Comparison of ENCODE assay signal across 10 cellular contexts in the genomic region with DNA sequence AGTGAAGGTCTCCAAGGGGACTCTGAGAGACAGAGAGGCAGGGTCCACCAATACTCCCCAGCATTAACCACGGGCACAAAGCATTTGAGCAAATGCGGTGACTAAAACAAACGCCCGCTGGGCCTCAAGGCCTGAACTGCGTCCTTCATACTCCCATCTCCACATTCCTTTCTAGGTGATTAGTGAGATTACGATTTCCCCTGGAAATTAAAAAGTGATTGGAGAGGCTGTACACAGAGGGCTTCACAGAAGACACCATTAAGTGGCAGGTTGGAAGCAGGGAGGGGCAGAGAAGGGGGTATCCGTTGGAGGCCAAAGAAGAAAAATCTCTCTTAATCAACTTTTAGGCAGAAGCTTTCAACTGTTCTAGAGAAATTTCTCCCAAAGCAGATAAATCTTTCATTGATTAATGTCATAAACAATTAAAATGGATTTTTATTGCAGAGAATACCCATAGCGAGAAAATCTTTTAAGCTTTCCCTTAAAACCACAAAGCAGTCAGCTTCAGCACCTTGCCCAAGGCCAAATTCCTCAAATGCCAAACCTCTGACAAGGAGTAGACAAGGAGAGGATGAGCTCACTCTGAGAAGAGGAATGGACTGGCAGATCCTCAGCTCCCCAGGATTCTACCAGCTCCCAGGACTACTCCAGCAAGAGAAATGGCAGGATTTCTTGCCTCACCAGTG. TPM values are rescaled to one million over a fixed set of nuclear protein-coding genes. Genes with fewer than 3 reads are reported as not detected.
DNase-seq lines count a peak whose midpoint lies in the region; ATAC-seq and TF ChIP-seq lines count a peak whose summit lies in the region.
"Had no signal": no experiment of that assay in that cellular context is flagged by ENCODE, and none has a peak within 500 bp of the region (broad histone marks: within the 10 kb centered on the region; RNA-seq: fewer than 3 reads in every experiment).

No MANE protein-coding gene starts in this region.

- no peak for ATAC-seq in natural killer cell treated with Interleukin-12 subunit alpha and Interleukin-12 subunit beta and Interleukin-15 and Interleukin-18, amount 100 ng/mL, for 72 hours
- ATAC-seq in GM18519 (IDR thresholded peaks at IDR 0.05; ENCODE audit: low FRiP score, unreplicated experiment) (no peak), GM18873 (IDR thresholded peaks at IDR 0.05; ENCODE audit: low FRiP score, unreplicated experiment) (no peak)

- peaks cover 13% of the 10 kb centered on the region for H3K36me3 Mint-ChIP-seq in brain
- no peaks in the 10 kb centered on the region for H3K36me3 Mint-ChIP-seq in natural killer cell treated with Interleukin-12 subunit alpha and Interleukin-12 subunit beta and Interleukin-15 and Interleukin-18, amount 100 ng/mL, for 72 hours
- H3K36me3 Mint-ChIP-seq: activated CD4-positive, alpha-beta memory T cell treated with anti-CD3 and anti-CD28 coated beads for 36 hours had no signal

- peaks cover 29% of the 10 kb centered on the region for H3K4me1 Mint-ChIP-seq in brain
- no peaks in the 10 kb centered on the region for H3K4me1 Mint-ChIP-seq in natural killer cell treated with Interleukin-12 subunit alpha and Interleukin-12 subunit beta and Interleukin-15 and Interleukin-18, amount 100 ng/mL, for 72 hours (ENCODE audit: low read depth in 2 of 2)

- no peaks in the 10 kb centered on the region for H3K27me3 Mint-ChIP-seq in brain
- H3K27me3 Mint-ChIP-seq in natural killer cell treated with Interleukin-12 subunit alpha and Interleukin-12 subunit beta and Interleukin-15 and Interleukin-18, amount 100 ng/mL, for 72 hours, result peaks cover 0 to 5% of the 10 kb centered on the region in 2 donors
- H3K27me3 Mint-ChIP-seq: activated CD4-positive, alpha-beta memory T cell treated with anti-CD3 and anti-CD28 coated beads for 36 hours had no signal

- no peaks in the 10 kb centered on the region for H3K9me3 Mint-ChIP-seq in brain
- peaks cover 4% of the 10 kb centered on the region for H3K9me3 Mint-ChIP-seq in natural killer cell treated with Interleukin-12 subunit alpha and Interleukin-12 subunit beta and Interleukin-15 and Interleukin-18, amount 100 ng/mL, for 72 hours
- H3K9me3 Mint-ChIP-seq: activated CD4-positive, alpha-beta memory T cell treated with anti-CD3 and anti-CD28 coated beads for 36 hours had no signal

- H3K27ac Mint-ChIP-seq in brain, result peak overlapping the region in 3 of 5 experiments; percentile 63 to 84 (median 72)
- H3K27ac Mint-ChIP-seq in natural killer cell treated with Interleukin-12 subunit alpha and Interleukin-12 subunit beta and Interleukin-15 and Interleukin-18, amount 100 ng/mL, for 72 hours, result no peak overlapping the region
- H3K27ac Mint-ChIP-seq: activated CD4-positive, alpha-beta memory T cell treated with anti-CD3 and anti-CD28 coated beads for 36 hours had no signal

- DNase-seq in ACHN, result peak; percentile 98
- peak; percentile 50 for DNase-seq in HT-29 (ENCODE audit: low spot score)
- DNase-seq in iris pigment epithelial cell (ENCODE audit: low read depth), result peak; percentile 98
- DNase-seq in natural killer cell treated with Interleukin-12 subunit alpha and Interleukin-12 subunit beta and Interleukin-15 and Interleukin-18, amount 100 ng/mL, for 72 hours (ENCODE audit: low spot score), result no peak
- no peak for DNase-seq in COR-L47 (lab: John Stamatoyannopoulos, UW)
- DNase-seq: activated CD4-positive, alpha-beta memory T cell treated with anti-CD3 and anti-CD28 coated beads for 36 hours; DMS79 treated with DMSO at 0.1 percent for 48 hours had no signal

- in situ Hi-C loops in ACHN (cut with HindIII; ENCODE audit: low pct_ligation_motif_present, low pct_unique_long_range_greater_than_20kb, low sequenced_read_pairs), result no loop called here

- H3K4me3 Mint-ChIP-seq in brain, result no peak overlapping the region
- H3K4me3 Mint-ChIP-seq in natural killer cell treated with Interleukin-12 subunit alpha and Interleukin-12 subunit beta and Interleukin-15 and Interleukin-18, amount 100 ng/mL, for 72 hours, result no peak overlapping the region
- H3K4me3 Mint-ChIP-seq: activated CD4-positive, alpha-beta memory T cell treated with anti-CD3 and anti-CD28 coated beads for 36 hours had no signal

- TF ChIP-seq CTCF in brain (conservative IDR thresholded peaks at IDR 0.05), result no peak

RNA-seq across cellular contexts. Expression of a gene that starts 38.2 kb away (rescaled TPM):
- 3.0 and 4.3 TPM in 2 replicates for total RNA-seq in HT-29 (2014; rRNA removed; shearing (Covaris generic))
- 12.2 TPM for polyA plus RNA-seq in brain (ENCODE audit: insufficient read depth, low read depth, low replicate concordance)
- total RNA-seq in natural killer cell treated with Interleukin-12 subunit alpha and Interleukin-12 subunit beta and Interleukin-15 and Interleukin-18, amount 100 ng/mL, for 72 hours, result 1 to 10 TPM in 1 of 2 donors, under 1 TPM in 1; 0.45 to 1.7 TPM

Comparison
In these comparisons a context has a peak if more than half of its experiments do, and no peak if none do; other contexts are left out.
1. DNase-seq: peak in ACHN (single experiment), HT-29 (single experiment) and iris pigment epithelial cell (single experiment); none in natural killer cell treated with Interleukin-12 subunit alpha and Interleukin-12 subunit beta and Interleukin-15 and Interleukin-18, amount 100 ng/mL, for 72 hours (single experiment) and COR-L47 (single experiment).
2. H3K27ac Mint-ChIP-seq: peak in brain (3 of 5); none in natural killer cell treated with Interleukin-12 subunit alpha and Interleukin-12 subunit beta and Interleukin-15 and Interleukin-18, amount 100 ng/mL, for 72 hours (0 of 2).